ENCODE assay signal across 17 cellular contexts in the genomic region with DNA sequence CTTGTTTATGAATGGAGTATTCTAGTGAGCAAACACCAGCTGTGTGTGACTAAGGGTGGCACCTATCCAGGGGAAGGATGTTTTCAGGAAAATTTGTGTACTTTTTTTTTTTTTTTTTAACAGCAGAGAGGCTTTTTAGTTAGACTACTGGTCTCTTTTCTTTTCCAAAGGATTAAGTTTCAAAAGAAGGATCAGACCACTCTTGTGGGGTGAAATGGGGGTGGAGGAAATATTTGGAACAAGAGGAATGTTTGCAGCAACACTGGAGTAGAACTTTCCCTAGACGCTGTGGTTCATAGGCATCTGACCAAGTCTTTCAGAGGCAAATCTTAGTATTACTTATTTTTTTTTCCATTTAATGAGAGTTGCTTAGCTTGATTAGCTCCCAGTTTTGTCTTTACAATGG. TPM values are rescaled to one million over a fixed set of nuclear protein-coding genes. Genes with fewer than 3 reads are reported as not detected.
DNase-seq lines count a peak whose midpoint lies in the region; ATAC-seq and TF ChIP-seq lines count a peak whose summit lies in the region.
"Had no signal": no experiment of that assay in that cellular context is flagged by ENCODE, and none has a peak within 500 bp of the region (broad histone marks: within the 10 kb centered on the region; RNA-seq: fewer than 3 reads in every experiment).

No MANE protein-coding gene starts in this region.

- DNase-seq in DMS 273 (lab: John Stamatoyannopoulos, UW; ENCODE audit: unreplicated experiment) (peak; percentile 29), DMS 273 treated with DMSO at 0.1 percent for 48 hours (lab: John Stamatoyannopoulos, UW) (no peak), coronary artery (ENCODE audit: low spot score) (no peak), left lung (no peak), superior temporal gyrus (ENCODE audit: extremely low spot score) (peak; percentile 71), HPDE6-E6E7 (ENCODE audit: extremely low spot score) (no peak)
- DNase-seq: activated CD8-positive, alpha-beta memory T cell treated with anti-CD3 and anti-CD28 coated beads for 24 hours; cerebellar nuclear complex; GF-D8; NCI-H187; NCI-H82; SHP77; sigmoid colon had no signal

- no peak for TF ChIP-seq CTCF in coronary artery (IDR thresholded peaks at IDR 0.05)
- TF ChIP-seq CTCF in left lung (IDR thresholded peaks at IDR 0.05): no peak

- no peaks in the 10 kb centered on the region for H3K27me3 ChIP-seq in left lung
- H3K27me3 ChIP-seq: sigmoid colon had no signal

- peak; percentile 49 for ATAC-seq in left lung
- ATAC-seq in GM21526 (IDR thresholded peaks at IDR 0.05; ENCODE audit: low FRiP score, unreplicated experiment): no peak
- no peak for ATAC-seq in HG03175 (IDR thresholded peaks at IDR 0.05; ENCODE audit: unreplicated experiment)
- ATAC-seq: esophagus mucosa had no signal

- H3K4me1 ChIP-seq in left lung: peaks cover 0 to 3% of the 10 kb centered on the region in 2 donors

- no peaks in the 10 kb centered on the region for H3K9me3 ChIP-seq in left lung
- H3K9me3 ChIP-seq: sigmoid colon had no signal

- H3K4me3 ChIP-seq in coronary artery (no peak overlapping the region), left lung (no peak overlapping the region)
- H3K4me3 ChIP-seq: sigmoid colon had no signal

- intact Hi-C loops in left lung (cut with DNase I): no loop called here

- no peaks in the 10 kb centered on the region for H3K36me3 ChIP-seq in left lung
- H3K36me3 ChIP-seq: sigmoid colon had no signal

- H3K27ac ChIP-seq in coronary artery (peak overlapping the region; percentile 40 to 46), left lung (peak overlapping the region in 1 of 2 donors; percentile 22)
- H3K27ac ChIP-seq: 22Rv1 had no signal

RNA-seq across cellular contexts. Expression of a gene that starts 21.1 kb away (rescaled TPM):
- total RNA-seq in left lung: 10 to 100 TPM; 10.1 to 12.8 TPM

Comparison
In these comparisons a context has a peak if more than half of its experiments do, and no peak if none do; other contexts are left out.
1. DNase-seq: peak in DMS 273 (single experiment) and superior temporal gyrus (single experiment); none in DMS 273 treated with DMSO at 0.1 percent for 48 hours (single experiment), coronary artery (single experiment), left lung (0 of 2) and HPDE6-E6E7 (single experiment).